17 cellular contexts compared by ENCODE assay signal in the genomic region with DNA sequence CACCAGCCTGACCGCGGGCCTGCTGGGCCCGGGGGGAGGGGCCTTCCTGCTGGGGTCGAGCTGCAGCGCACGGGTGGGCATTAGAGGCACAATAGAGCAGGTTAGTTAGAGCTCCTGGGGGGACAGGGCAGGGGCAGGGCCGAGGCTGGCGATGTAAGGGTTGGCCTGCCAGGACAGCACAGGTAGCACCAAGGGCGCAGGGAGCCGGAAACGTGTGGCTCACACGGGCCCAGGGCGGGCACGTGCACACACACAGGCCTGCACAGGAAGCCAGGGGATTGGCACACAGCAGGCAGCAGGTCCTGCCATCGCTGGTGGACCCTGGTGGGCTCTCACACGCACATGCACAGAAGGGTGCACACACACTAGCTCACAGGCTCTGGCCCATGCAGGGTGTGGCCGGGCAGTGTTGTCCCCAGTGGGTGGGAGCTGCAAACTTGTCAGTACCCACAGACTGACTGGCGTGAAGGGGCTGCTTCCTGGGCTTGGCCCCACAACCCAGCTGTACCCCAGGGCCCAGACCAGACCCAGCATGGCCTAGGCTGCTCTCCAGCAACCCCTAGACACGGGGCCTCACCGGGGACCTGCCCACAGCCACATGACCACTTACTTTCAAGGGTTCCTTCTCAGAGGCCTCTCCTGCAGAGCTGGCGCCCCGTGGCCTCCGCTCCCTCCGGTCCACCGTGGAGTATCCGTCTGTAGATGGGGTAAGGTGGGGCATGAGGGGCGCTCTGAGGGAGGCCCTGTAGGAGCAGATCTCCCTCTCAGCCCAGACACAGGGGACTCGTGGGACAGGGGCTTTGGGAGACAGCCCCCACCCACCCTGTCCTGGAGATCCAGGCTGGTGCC. TPM values are rescaled to one million over a fixed set of nuclear protein-coding genes. Genes with fewer than 3 reads are reported as not detected.
DNase-seq lines count a peak whose midpoint lies in the region; ATAC-seq, FAIRE-seq and TF ChIP-seq lines count a peak whose summit lies in the region.
"Had no signal": no experiment of that assay in that cellular context is flagged by ENCODE, and none has a peak within 500 bp of the region (broad histone marks: within the 10 kb centered on the region; RNA-seq: fewer than 3 reads in every experiment).

No MANE protein-coding gene starts in this region.

- no peak for FAIRE-seq in frontal cortex (lab: Jason Lieb, UNC)
- FAIRE-seq: astrocyte had no signal

- H3K4me1 ChIP-seq in left lung, result peaks cover 0 to 20% of the 10 kb centered on the region in 2 donors
- H3K4me1 ChIP-seq in stomach, result peaks cover 6 to 65% (median 37%) of the 10 kb centered on the region in 4 donors

- TF ChIP-seq CTCF in left lung (IDR thresholded peaks at IDR 0.05), result no peak
- TF ChIP-seq CTCF in stomach (IDR thresholded peaks at IDR 0.05), result no peak

- intact Hi-C loops in activated CD4-positive, alpha-beta T cell treated with anti-CD3 and anti-CD28 coated beads for 36 hours (cut with DNase I, micrococcal nuclease), result loop anchor here in 1 of 2 experiments (2.0 to 10.0 kb wide), 2 partner anchors 157 to 323 kb away; no protein-coding TSS in a partner anchor
- intact Hi-C loops in left lung (cut with DNase I), result no loop called here
- intact Hi-C loops in stomach (cut with DNase I; ENCODE audit: low total_unique reads), result no loop called here

- H3K36me3 Mint-ChIP-seq in activated CD4-positive, alpha-beta T cell treated with anti-CD3 and anti-CD28 coated beads for 36 hours (ENCODE audit: low read depth), result no peaks in the 10 kb centered on the region
- H3K36me3 Mint-ChIP-seq in activated T-helper 17 cell treated with anti-CD3 and anti-CD28 coated beads, Interleukin-2, amount 50 U/mL, for 72 hours (ENCODE audit: low read depth), result peaks cover 11% of the 10 kb centered on the region

- H3K36me3 ChIP-seq in left lung (peaks cover 0 to 39% of the 10 kb centered on the region in 2 donors), stomach (peaks cover 0 to 71% (median 50%) of the 10 kb centered on the region in 4 donors)

- no peak overlapping the region for H3K4me3 ChIP-seq in left lung
- H3K4me3 ChIP-seq in stomach, result no peak overlapping the region
- H3K4me3 ChIP-seq: coronary artery, Peyer's patch, sigmoid colon had no signal

- no peak for TF ChIP-seq POLR2A in stomach (IDR thresholded peaks at IDR 0.05)

- no peak overlapping the region for H3K27ac ChIP-seq in left lung
- H3K27ac ChIP-seq in stomach, result peak overlapping the region in 3 of 5 donors; percentile 27 to 59 (median 54)
- H3K27ac ChIP-seq: C4-2B, Peyer's patch had no signal

- H3K27me3 Mint-ChIP-seq in activated CD4-positive, alpha-beta T cell treated with anti-CD3 and anti-CD28 coated beads for 36 hours, result no peaks in the 10 kb centered on the region
- H3K27me3 Mint-ChIP-seq in activated T-helper 17 cell treated with anti-CD3 and anti-CD28 coated beads, Interleukin-2, amount 50 U/mL, for 72 hours, result no peaks in the 10 kb centered on the region

- H3K27me3 ChIP-seq in left lung (no peaks in the 10 kb centered on the region), stomach (no peaks in the 10 kb centered on the region)
- H3K27me3 ChIP-seq: Peyer's patch, sigmoid colon had no signal

- H3K9me3 ChIP-seq in left lung (no peaks in the 10 kb centered on the region), stomach (no peaks in the 10 kb centered on the region)
- H3K9me3 ChIP-seq: Peyer's patch, sigmoid colon had no signal

- DNase-seq in activated CD4-positive, alpha-beta T cell treated with anti-CD3 and anti-CD28 coated beads for 36 hours, result peak; percentile 46
- DNase-seq in activated CD4-positive, alpha-beta T cell treated with anti-CD3 and anti-CD28 coated beads for 48 hours, result no peak
- peak; percentile 62 to 80 for DNase-seq in left lung
- peak; percentile 40 for DNase-seq in stomach
- DNase-seq in frontal cortex (ENCODE audit: low spot score in 2 of 2), result no peak
- DNase-seq in DMS79 treated with DMSO at 0.1 percent for 48 hours (lab: John Stamatoyannopoulos, UW), result no peak
- no peak for DNase-seq in NCI-H1048 (lab: John Stamatoyannopoulos, UW)
- DNase-seq: activated CD8-positive, alpha-beta memory T cell treated with anti-CD3 and anti-CD28 coated beads for 24 hours; NCI-H774; stimulated activated CD4-positive, alpha-beta T cell treated with anti-CD3 and anti-CD28 coated beads, Interleukin-2, amount 100 ng/mL, for 48 hours; trophoblast cell had no signal

- 52 to 64% (median 57%) methylated on average over 19 to 28 of the region's 28 CpGs for WGBS in stomach, 5 donors

- TF ChIP-seq EP300 in stomach (IDR thresholded peaks at IDR 0.05), result no peak

- peaks cover 11% of the 10 kb centered on the region for H3K4me1 Mint-ChIP-seq in activated CD4-positive, alpha-beta T cell treated with anti-CD3 and anti-CD28 coated beads for 36 hours
- no peaks in the 10 kb centered on the region for H3K4me1 Mint-ChIP-seq in activated T-helper 17 cell treated with anti-CD3 and anti-CD28 coated beads, Interleukin-2, amount 50 U/mL, for 72 hours

- CTCF ChIA-PET in activated CD4-positive, alpha-beta T cell treated with anti-CD3 and anti-CD28 coated beads for 36 hours (lab: Charles Lee), result interaction anchor here (0.6 to 2.6 kb wide), 11 partner anchors 13 to 241 kb away, joined by 3 to 14 read pairs (median 3); no protein-coding TSS in a partner anchor

- no peak overlapping the region for H3K4me3 Mint-ChIP-seq in activated CD4-positive, alpha-beta T cell treated with anti-CD3 and anti-CD28 coated beads for 36 hours
- H3K4me3 Mint-ChIP-seq in activated T-helper 17 cell treated with anti-CD3 and anti-CD28 coated beads, Interleukin-2, amount 50 U/mL, for 72 hours, result no peak overlapping the region

- ATAC-seq in activated CD4-positive, alpha-beta T cell treated with anti-CD3 and anti-CD28 coated beads for 36 hours, result peak; percentile 28
- no peak for ATAC-seq in activated T-helper 17 cell treated with anti-CD3 and anti-CD28 coated beads, Interleukin-2, amount 50 U/mL, for 72 hours (replicated peaks)
- ATAC-seq in left lung, result peak; percentile 79

- POLR2A ChIA-PET in activated CD4-positive, alpha-beta T cell treated with anti-CD3 and anti-CD28 coated beads for 36 hours (lab: Charles Lee), result no interaction called here

- no peaks in the 10 kb centered on the region for H3K9me3 Mint-ChIP-seq in activated CD4-positive, alpha-beta T cell treated with anti-CD3 and anti-CD28 coated beads for 36 hours (ENCODE audit: low read depth)
- no peaks in the 10 kb centered on the region for H3K9me3 Mint-ChIP-seq in activated T-helper 17 cell treated with anti-CD3 and anti-CD28 coated beads, Interleukin-2, amount 50 U/mL, for 72 hours

- no peak overlapping the region for H3K27ac Mint-ChIP-seq in activated CD4-positive, alpha-beta T cell treated with anti-CD3 and anti-CD28 coated beads for 36 hours
- H3K27ac Mint-ChIP-seq in activated T-helper 17 cell treated with anti-CD3 and anti-CD28 coated beads, Interleukin-2, amount 50 U/mL, for 72 hours, result peak overlapping the region; percentile 69

RNA-seq across cellular contexts. Expression of a gene that starts 29.9 kb away (rescaled TPM):
- 10 to 100 TPM; 24.1 to 25.3 TPM for total RNA-seq in activated CD4-positive, alpha-beta T cell treated with anti-CD3 and anti-CD28 coated beads for 36 hours
- total RNA-seq in activated T-helper 17 cell treated with anti-CD3 and anti-CD28 coated beads, Interleukin-2, amount 50 U/mL, for 72 hours, result 10 to 100 TPM; 14.1 to 21.4 TPM
- total RNA-seq in left lung, result 10 to 100 TPM; 36.5 to 42.8 TPM
- 10 to 100 TPM in 4 of 5 donors, 1 to 10 TPM in 1; 6.4 to 59.4 (median 25.3) TPM for total RNA-seq in stomach
- polyA plus RNA-seq in stomach, result 10 to 100 TPM; 35.1 to 69.5 (median 57.7) TPM
- total RNA-seq in frontal cortex, result 15.5 TPM

RNA-seq across cellular contexts. Expression of a gene that starts 29.9 kb away (rescaled TPM):
- total RNA-seq in activated CD4-positive, alpha-beta T cell treated with anti-CD3 and anti-CD28 coated beads for 36 hours, result 10 to 100 TPM; 63.5 to 78.5 TPM
- 100 to 1,000 TPM in 1 of 2 donors, 10 to 100 TPM in 1; 53.4 to 133 TPM for total RNA-seq in activated T-helper 17 cell treated with anti-CD3 and anti-CD28 coated beads, Interleukin-2, amount 50 U/mL, for 72 hours
- total RNA-seq in left lung (100 to 1,000 TPM; 191 to 249 TPM), stomach (100 to 1,000 TPM in 2 of 5 donors, 10 to 100 TPM in 3; 25.1 to 137 (median 87.9) TPM), frontal cortex (26.5 TPM)
- 100 to 1,000 TPM; 103 to 174 (median 103) TPM for polyA plus RNA-seq in stomach

RNA-seq across cellular contexts. Expression of a gene that starts 45.1 kb away (rescaled TPM):
- 1 to 10 TPM; 1.3 to 2.1 TPM for total RNA-seq in activated CD4-positive, alpha-beta T cell treated with anti-CD3 and anti-CD28 coated beads for 36 hours
- 1 to 10 TPM; 1.0 to 1.2 TPM for total RNA-seq in activated T-helper 17 cell treated with anti-CD3 and anti-CD28 coated beads, Interleukin-2, amount 50 U/mL, for 72 hours
- total RNA-seq in left lung (10 to 100 TPM; 18.2 to 22.4 TPM), stomach (10 to 100 TPM; 11.2 to 51.3 (median 27.8) TPM), frontal cortex (52.6 TPM)
- 10 to 100 TPM in 2 of 3 donors, 1 to 10 TPM in 1; 3.5 to 15.4 (median 10.2) TPM for polyA plus RNA-seq in stomach

RNA-seq across cellular contexts. Expression of a gene that starts 49.4 kb away (rescaled TPM):
- 10 to 100 TPM; 20.3 to 22.8 TPM for total RNA-seq in activated CD4-positive, alpha-beta T cell treated with anti-CD3 and anti-CD28 coated beads for 36 hours
- 10 to 100 TPM; 19.3 to 28.2 TPM for total RNA-seq in activated T-helper 17 cell treated with anti-CD3 and anti-CD28 coated beads, Interleukin-2, amount 50 U/mL, for 72 hours
- 10 to 100 TPM; 45.9 to 47.2 TPM for total RNA-seq in left lung
- 10 to 100 TPM; 18.1 to 38.8 (median 27.2) TPM for total RNA-seq in stomach
- 10 to 100 TPM; 13.8 to 37.7 (median 26.0) TPM for polyA plus RNA-seq in stomach
- total RNA-seq in frontal cortex, result 8.2 TPM

Comparison
In these comparisons a context has a peak if more than half of its experiments do, and no peak if none do; other contexts are left out.
1. DNase-seq: peak in activated CD4-positive, alpha-beta T cell treated with anti-CD3 and anti-CD28 coated beads for 36 hours (single experiment), left lung (2 of 2) and stomach (single experiment); none in activated CD4-positive, alpha-beta T cell treated with anti-CD3 and anti-CD28 coated beads for 48 hours (single experiment), frontal cortex (0 of 2), DMS79 treated with DMSO at 0.1 percent for 48 hours (single experiment) and NCI-H1048 (single experiment).
2. H3K27ac ChIP-seq: peak in stomach (3 of 5); none in left lung (0 of 2).